In genomic region chr12:113196996-113197395, GRCh38 we compare ENCODE assay signal across 9 cellular contexts. TPM values are rescaled to one million over a fixed set of nuclear protein-coding genes. Genes with fewer than 3 reads are reported as not detected.
A peak's percentile ranks its signal among the peaks of the same experiment; 100 is the strongest.
DNase-seq lines count a peak whose midpoint lies in the region; ATAC-seq and TF ChIP-seq lines count a peak whose summit lies in the region.
"Had no signal": no experiment of that assay in that cellular context is flagged by ENCODE, and none has a peak within 500 bp of the region (broad histone marks: within the 10 kb centered on the region; RNA-seq: fewer than 3 reads in every experiment).

No MANE protein-coding gene starts in this region.

- H3K36me3 ChIP-seq in right lobe of liver: peaks cover 0 to 4% (median under 1%) of the 10 kb centered on the region in 4 donors

- H3K4me1 ChIP-seq in right lobe of liver: peaks cover 0 to 11% (median 0%) of the 10 kb centered on the region in 4 donors

- DNase-seq in AG08395 (ENCODE audit: low spot score) (peak; percentile 90), NCI-H446 treated with DMSO at 0.1 percent for 48 hours (lab: John Stamatoyannopoulos, UW) (peak; percentile 50), dermis microvascular lymphatic vessel endothelial cell (ENCODE audit: low read depth in 2 of 2) (peak; percentile 73 to 85), right lobe of liver (peak in 2 of 3 donors; percentile 52 to 74)
- peak; percentile 40 to 59 for DNase-seq in activated CD4-positive, alpha-beta T cell treated with anti-CD3 and anti-CD28 coated beads for 4 hours
- DNase-seq in stimulated activated naive CD4-positive, alpha-beta T cell treated with Interleukin-2 at 50 U/mL for 16 hours (lab: John Stamatoyannopoulos, UW): peak; percentile 33

- 4% methylated on average over 4 of the region's 4 CpGs for WGBS in right lobe of liver (ENCODE audit: insufficient coverage, low coverage, low lambda C conversion rate, missing lambda C conversion rate)

- H3K27ac ChIP-seq in right lobe of liver: no peak overlapping the region

- TF ChIP-seq CTCF in right lobe of liver (IDR thresholded peaks at IDR 0.05): peak; percentile 49 to 82 (median 79)

- ATAC-seq in HG03175 (IDR thresholded peaks at IDR 0.05; ENCODE audit: unreplicated experiment) (peak; percentile 84), right lobe of liver (peak; percentile 82 to 94 (median 92))

- TF ChIP-seq POLR2A in GM15510 (IDR thresholded peaks at IDR 0.05; ENCODE audit: borderline replicate concordance, extremely low read depth, insufficient read length) (peak; percentile 17), right lobe of liver (IDR thresholded peaks at IDR 0.05) (no peak)

- H3K4me3 ChIP-seq in right lobe of liver: no peak overlapping the region
- H3K4me3 ChIP-seq: HAP-1 had no signal

- no peaks in the 10 kb centered on the region for H3K27me3 ChIP-seq in right lobe of liver

- intact Hi-C loops in right lobe of liver (cut with DNase I): loop anchor here (10.0 kb wide), 2 partner anchors 98 to 238 kb away; no protein-coding TSS in a partner anchor

- H3K9me3 ChIP-seq in right lobe of liver: no peaks in the 10 kb centered on the region
- H3K9me3 ChIP-seq: HAP-1 had no signal

RNA-seq across cellular contexts. Expression of gene RITA1, which starts 11.5 kb away (rescaled TPM):
- total RNA-seq in dermis microvascular lymphatic vessel endothelial cell (14.2 and 21.4 TPM in 2 replicates), right lobe of liver (10 to 100 TPM; 11.1 to 33.0 (median 22.3) TPM)

RNA-seq across cellular contexts. Expression of gene DDX54, which starts 11.7 kb away (rescaled TPM):
- total RNA-seq in dermis microvascular lymphatic vessel endothelial cell (32.5 and 38.8 TPM in 2 replicates), right lobe of liver (10 to 100 TPM; 22.8 to 43.8 (median 31.1) TPM)

RNA-seq across cellular contexts. Expression of gene TPCN1, which starts 24.3 kb away (rescaled TPM):
- total RNA-seq in dermis microvascular lymphatic vessel endothelial cell: 5.5 and 7.2 TPM in 2 replicates
- total RNA-seq in right lobe of liver: 10 to 100 TPM; 18.0 to 34.6 (median 28.3) TPM

RNA-seq across cellular contexts. Expression of gene CFAP73, which starts 47.5 kb away (rescaled TPM):
- total RNA-seq in dermis microvascular lymphatic vessel endothelial cell: not detected in 2 replicates
- under 1 TPM in 1 of 6 experiments, not detected in 5; 0.15 TPM for total RNA-seq in right lobe of liver

Comparison
In these comparisons a context has a peak if more than half of its experiments do, and no peak if none do; other contexts are left out.
1. DNase-seq: peak in every context shown above with its lines; median percentile 90 in AG08395; 79 in dermis microvascular lymphatic vessel endothelial cell; 63 in right lobe of liver; 50 in NCI-H446 treated with DMSO at 0.1 percent for 48 hours; 50 in activated CD4-positive, alpha-beta T cell treated with anti-CD3 and anti-CD28 coated beads for 4 hours; 33 in stimulated activated naive CD4-positive, alpha-beta T cell treated with Interleukin-2 at 50 U/mL for 16 hours.